Comparison of ENCODE assay signal across 1 cellular context in genomic region chr10:93993782-93994668, GRCh38.
TF ChIP-seq lines count a peak whose summit lies in the region.

PLCE1 (plus strand) TSS chr10:93993931; CDS start chr10:94031047, 37,116 bp downstream.

TF ChIP-seq in K562, 482 proteins besides CTCF, POLR2A, EP300 and RAD21 (continued from another document):
- TF ChIP-seq CUX1 (CRISPR knock-in tag; IDR thresholded peaks at IDR 0.05): no peak
- TF ChIP-seq CXXC5 (CRISPR knock-in tag; IDR thresholded peaks at IDR 0.05): 0 out of 2 replicates have a peak, but pooled peaks have one; percentile 18
- TF ChIP-seq, protein P1, sequence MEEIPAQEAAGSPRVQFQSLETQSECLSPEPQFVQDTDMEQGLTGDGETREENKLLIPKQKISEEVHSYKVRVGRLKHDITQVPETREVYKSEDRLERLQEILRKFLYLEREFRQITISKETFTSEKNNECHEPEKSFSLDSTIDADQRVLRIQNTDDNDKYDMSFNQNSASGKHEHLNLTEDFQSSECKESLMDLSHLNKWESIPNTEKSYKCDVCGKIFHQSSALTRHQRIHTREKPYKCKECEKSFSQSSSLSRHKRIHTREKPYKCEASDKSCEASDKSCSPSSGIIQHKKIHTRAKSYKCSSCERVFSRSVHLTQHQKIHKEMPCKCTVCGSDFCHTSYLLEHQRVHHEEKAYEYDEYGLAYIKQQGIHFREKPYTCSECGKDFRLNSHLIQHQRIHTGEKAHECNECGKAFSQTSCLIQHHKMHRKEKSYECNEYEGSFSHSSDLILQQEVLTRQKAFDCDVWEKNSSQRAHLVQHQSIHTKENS (CRISPR knock-in tag; IDR thresholded peaks at IDR 0.05): no peak
- TF ChIP-seq ZBTB1 (CRISPR knock-in tag; IDR thresholded peaks at IDR 0.05; ENCODE audit: borderline replicate concordance, low read depth): no peak
- no peak for TF ChIP-seq TSHZ1 (CRISPR knock-in tag; IDR thresholded peaks at IDR 0.05)
- no peak for TF ChIP-seq CREB1 (IDR thresholded peaks at IDR 0.05)
- TF ChIP-seq CREB1 (CRISPR knock-in tag; IDR thresholded peaks at IDR 0.05): no peak
- 0 out of 2 replicates have a peak, but pooled peaks have one; percentile 13 for TF ChIP-seq RB1 (IDR thresholded peaks at IDR 0.05; ENCODE audit: low read depth)
- TF ChIP-seq SIX5 (IDR thresholded peaks at IDR 0.05; ENCODE audit: borderline replicate concordance in 1 of 2, insufficient read depth in 1 of 2, low read depth in 1 of 2, low read length in 2 of 2): no peak
- no peak for TF ChIP-seq PRPF4 (IDR thresholded peaks at IDR 0.05; ENCODE audit: insufficient read depth, low read depth, low read length, poor library complexity, severe bottlenecking)
- no peak for TF ChIP-seq PPARD (CRISPR knock-in tag; IDR thresholded peaks at IDR 0.05)
- no peak for TF ChIP-seq ZNF696 (CRISPR knock-in tag; conservative IDR thresholded peaks at IDR 0.05)
- TF ChIP-seq CBX5 (IDR thresholded peaks at IDR 0.05; ENCODE audit: borderline replicate concordance, low read depth): no peak
- TF ChIP-seq KHSRP (IDR thresholded peaks at IDR 0.05): no peak
